Comparison of ENCODE assay signal across 10 cellular contexts in genomic region chr7:96495751-96496216, GRCh38.
DNase-seq lines count a peak whose midpoint lies in the region; ATAC-seq and TF ChIP-seq lines count a peak whose summit lies in the region.
"Had no signal": no experiment of that assay in that cellular context is flagged by ENCODE, and none has a peak within 500 bp of the region (broad histone marks: within the 10 kb centered on the region; RNA-seq: fewer than 3 reads in every experiment).

No MANE protein-coding gene starts in this region.

- peaks cover 2% of the 10 kb centered on the region for H3K36me3 Mint-ChIP-seq in effector memory CD8-positive, alpha-beta T cell (ENCODE audit: insufficient read depth)
- H3K36me3 Mint-ChIP-seq: stimulated activated naive B cell treated with anti-CD40 and anti-IgM and Interleukin-4, amounts not matched to agents 10 μg/mL and 1 μg/mL and 100 μg/mL, for 72 hours had no signal

- H3K27ac Mint-ChIP-seq in effector memory CD8-positive, alpha-beta T cell: peak overlapping the region; percentile 68 to 78
- H3K27ac Mint-ChIP-seq: stimulated activated naive B cell treated with anti-CD40 and anti-IgM and Interleukin-4, amounts not matched to agents 10 μg/mL and 1 μg/mL and 100 μg/mL, for 72 hours had no signal

- intact Hi-C loops in posterior vena cava (cut with DNase I): no loop called here

- CTCF ChIA-PET in HEK293T (lab: Yijun Ruan, JAX): no interaction called here

- H3K9me3 Mint-ChIP-seq in effector memory CD8-positive, alpha-beta T cell: no peaks in the 10 kb centered on the region
- H3K9me3 Mint-ChIP-seq: stimulated activated naive B cell treated with anti-CD40 and anti-IgM and Interleukin-4, amounts not matched to agents 10 μg/mL and 1 μg/mL and 100 μg/mL, for 72 hours had no signal

- POLR2A ChIA-PET in HEK293T (lab: Yijun Ruan, JAX): no interaction called here

- ATAC-seq in activated CD4-positive, CD25-positive, alpha-beta regulatory T cell treated with anti-CD3 and anti-CD28 coated beads, Interleukin-2, amount 50 U/mL, for 24 hours: peak; percentile 51 to 63
- ATAC-seq in HG02973 (IDR thresholded peaks at IDR 0.05; ENCODE audit: unreplicated experiment): peak; percentile 67
- ATAC-seq in effector memory CD8-positive, alpha-beta T cell (replicated peaks): peak; percentile 27
- ATAC-seq: stimulated activated naive B cell treated with anti-CD40 and anti-IgM and Interleukin-4, amounts not matched to agents 10 μg/mL and 1 μg/mL and 100 μg/mL, for 72 hours had no signal

- H3K4me3 Mint-ChIP-seq in effector memory CD8-positive, alpha-beta T cell: peak overlapping the region; percentile 27 to 57
- H3K4me3 Mint-ChIP-seq: stimulated activated naive B cell treated with anti-CD40 and anti-IgM and Interleukin-4, amounts not matched to agents 10 μg/mL and 1 μg/mL and 100 μg/mL, for 72 hours had no signal

- DNase-seq in activated CD4-positive, CD25-positive, alpha-beta regulatory T cell (lab: John Stamatoyannopoulos, UW): no peak
- DNase-seq in NCI-H345 (lab: John Stamatoyannopoulos, UW): peak; percentile 75
- no peak for DNase-seq in effector memory CD8-positive, alpha-beta T cell
- no peak for DNase-seq in HEK293T (ENCODE audit: extremely low spot score)
- DNase-seq in posterior vena cava (ENCODE audit: low spot score): no peak
- DNase-seq in hepatic stellate cell (ENCODE audit: low spot score): no peak
- DNase-seq: central memory CD4-positive, alpha-beta T cell; stimulated activated naive B cell treated with anti-CD40 and anti-IgM and Interleukin-4, amounts not matched to agents 10 μg/mL and 1 μg/mL and 100 μg/mL, for 72 hours had no signal

- no peaks in the 10 kb centered on the region for H3K27me3 Mint-ChIP-seq in effector memory CD8-positive, alpha-beta T cell
- H3K27me3 Mint-ChIP-seq: stimulated activated naive B cell treated with anti-CD40 and anti-IgM and Interleukin-4, amounts not matched to agents 10 μg/mL and 1 μg/mL and 100 μg/mL, for 72 hours had no signal

- H3K4me1 Mint-ChIP-seq in effector memory CD8-positive, alpha-beta T cell (ENCODE audit: low read depth in 2 of 2): peaks cover 4 to 9% of the 10 kb centered on the region in 2 donors
- H3K4me1 Mint-ChIP-seq: stimulated activated naive B cell treated with anti-CD40 and anti-IgM and Interleukin-4, amounts not matched to agents 10 μg/mL and 1 μg/mL and 100 μg/mL, for 72 hours had no signal

TF ChIP-seq in HEK293T, 16 proteins besides CTCF, POLR2A, EP300 and RAD21:
- no peak for TF ChIP-seq SUZ12 (IDR thresholded peaks at IDR 0.05)
- TF ChIP-seq NFRKB (IDR thresholded peaks at IDR 0.05): no peak
- TF ChIP-seq ELF4 (IDR thresholded peaks at IDR 0.05): no peak
- no peak for TF ChIP-seq PKNOX1 (IDR thresholded peaks at IDR 0.05)
- no peak for TF ChIP-seq L3MBTL2 (conservative IDR thresholded peaks at IDR 0.05)
- no peak for TF ChIP-seq SP1 (IDR thresholded peaks at IDR 0.05)
- no peak for TF ChIP-seq BHLHE40 (IDR thresholded peaks at IDR 0.05; ENCODE audit: borderline replicate concordance)
- TF ChIP-seq ARNT (IDR thresholded peaks at IDR 0.05): no peak
- no peak for TF ChIP-seq LEF1 (IDR thresholded peaks at IDR 0.05; ENCODE audit: borderline replicate concordance)
- no peak for TF ChIP-seq FOXK2 (IDR thresholded peaks at IDR 0.05)
